In genomic region chr2:178689808-178690207, GRCh38 we compare ENCODE assay signal across 22 cellular contexts.
A peak's percentile ranks its signal among the peaks of the same experiment; 100 is the strongest.
DNase-seq lines count a peak whose midpoint lies in the region; ATAC-seq, FAIRE-seq and TF ChIP-seq lines count a peak whose summit lies in the region.
"Had no signal": no experiment of that assay in that cellular context is flagged by ENCODE, and none has a peak within 500 bp of the region (broad histone marks: within the 10 kb centered on the region; RNA-seq: fewer than 3 reads in every experiment).

No MANE protein-coding gene starts in this region.

- FAIRE-seq in A549 (lab: Jason Lieb, UNC) = no peak
- FAIRE-seq: GM12891 had no signal

- no peaks in the 10 kb centered on the region for H3K9me3 ChIP-seq in SK-N-SH
- no peaks in the 10 kb centered on the region for H3K9me3 ChIP-seq in A549
- H3K9me3 ChIP-seq in psoas muscle = no peaks in the 10 kb centered on the region
- H3K9me3 ChIP-seq: BE2C, BLaER1 had no signal

- ATAC-seq in SK-N-SH treated with all-trans-retinoic acid at 6 μM for 48 hours (no peak), A549 (no peak), psoas muscle (no peak)

- POLR2A ChIA-PET in SK-N-SH (lab: Yijun Ruan, JAX) (no interaction called here), A549 (lab: Yijun Ruan, JAX) (no interaction called here)

- 54% methylated on average over 1 of the region's 1 CpG for WGBS in SK-N-SH (ENCODE audit: low lambda C conversion rate)
- WGBS in A549 (ENCODE audit: missing lambda C conversion rate) = 35% methylated on average over 1 of the region's 1 CpG
- 52 to 84% (median 52%) methylated on average over 1 of the region's 1 CpG for WGBS in psoas muscle, 3 donors

- H3K4me3 ChIP-seq in SK-N-SH (ENCODE audit: low read depth in 2 of 2, low read length in 1 of 2) (no peak overlapping the region), A549 (no peak overlapping the region), psoas muscle (no peak overlapping the region)
- H3K4me3 ChIP-seq: BLaER1 had no signal

- no peak overlapping the region for H3K4me2 ChIP-seq in SK-N-SH
- H3K4me2 ChIP-seq in A549 = no peak overlapping the region
- H3K4me2 ChIP-seq: BLaER1 had no signal

- 0 out of 2 replicates have a peak overlapping the region, but pooled peaks have one; percentile 10 for H3K9ac ChIP-seq in SK-N-SH
- H3K9ac ChIP-seq: BLaER1 had no signal

- H3K27me3 ChIP-seq in SK-N-SH (ENCODE audit: insufficient read depth) = no peaks in the 10 kb centered on the region
- H3K27me3 ChIP-seq in psoas muscle (ENCODE audit: insufficient read depth in 3 of 3, low read length in 2 of 3) = no peaks in the 10 kb centered on the region
- H3K27me3 ChIP-seq: BE2C, BLaER1 had no signal

- TF ChIP-seq RAD21 in SK-N-SH (IDR thresholded peaks at IDR 0.05; ENCODE audit: low read length) (no peak), A549 (conservative IDR thresholded peaks at IDR 0.05 in 1 of 2, IDR thresholded peaks at IDR 0.05 in 1 of 2) (no peak)

- CTCF ChIA-PET in SK-N-SH (lab: Yijun Ruan, JAX) = interaction anchor here (0.6 to 3.6 kb wide), 2 partner anchors 11 to 12 kb away, joined by 3 to 18 read pairs; no protein-coding TSS in a partner anchor
- CTCF ChIA-PET in A549 (lab: Yijun Ruan, JAX) = no interaction called here

- intact Hi-C loops in psoas muscle (cut with DNase I) = no loop called here

- DNase-seq in SK-N-SH = no peak
- no peak for DNase-seq in A549 (ENCODE audit: low read depth in 1 of 2, low spot score in 1 of 2)
- no peak for DNase-seq in psoas muscle
- DNase-seq in cerebellar nuclear complex (lab: John Stamatoyannopoulos, UW) = no peak
- DNase-seq: ACHN; BE2C; C1 segment of cervical spinal cord; CD4-positive, alpha-beta memory T cell; CD4-positive, CD25-positive, alpha-beta regulatory T cell; CD8-positive, alpha-beta memory T cell; COR-L47; DMS 273 treated with DMSO at 0.1 percent for 48 hours; DMS153; DMS53; DMS79; DND-41; EL; GDM1 had no signal

- no peaks in the 10 kb centered on the region for H4K20me1 ChIP-seq in SK-N-SH (ENCODE audit: insufficient read depth)
- H4K20me1 ChIP-seq: BLaER1 had no signal

- TF ChIP-seq POLR2A in A549 (IDR thresholded peaks at IDR 0.05; ENCODE audit: low read length) = no peak

- TF ChIP-seq EP300 in SK-N-SH (IDR thresholded peaks at IDR 0.05; ENCODE audit: borderline replicate concordance in 1 of 2, low read depth in 1 of 2, low read length in 1 of 2) (no peak), A549 (IDR thresholded peaks at IDR 0.05) (no peak)

- H3F3A ChIP-seq in SK-N-SH (replicated peaks; ENCODE audit: insufficient read depth) = no peaks in the 10 kb centered on the region

- H2AFZ ChIP-seq in SK-N-SH (ENCODE audit: low read depth) = no peak overlapping the region

- H3K27ac ChIP-seq in SK-N-SH (ENCODE audit: low read depth in 2 of 2, low read length in 1 of 2) (no peak overlapping the region), A549 (no peak overlapping the region), psoas muscle (peak overlapping the region; percentile 51)
- H3K27ac ChIP-seq: 22Rv1, BLaER1 had no signal

- no peaks in the 10 kb centered on the region for H3K79me2 ChIP-seq in SK-N-SH (ENCODE audit: insufficient read depth)

- no peak for TF ChIP-seq CTCF in SK-N-SH (IDR thresholded peaks at IDR 0.05)
- no peak for TF ChIP-seq CTCF in A549 (IDR thresholded peaks at IDR 0.05)
- no peak for TF ChIP-seq CTCF in psoas muscle (IDR thresholded peaks at IDR 0.05)

- no peaks in the 10 kb centered on the region for H3K36me3 ChIP-seq in SK-N-SH (replicated peaks in 1 of 2; ENCODE audit: control insufficient read depth in 1 of 2, insufficient read depth in 2 of 2, low read length in 1 of 2)
- H3K36me3 ChIP-seq in psoas muscle (ENCODE audit: insufficient read depth in 1 of 2, low read depth in 1 of 2) = peaks cover 2 to 98% of the 10 kb centered on the region in 2 donors
- H3K36me3 ChIP-seq: BE2C, BLaER1 had no signal

- no peaks in the 10 kb centered on the region for H3K4me1 ChIP-seq in SK-N-SH (ENCODE audit: control insufficient read depth in 1 of 2, insufficient read depth in 2 of 2, low read depth in 1 of 2, low read length in 1 of 2)
- H3K4me1 ChIP-seq in A549 = no peaks in the 10 kb centered on the region
- peaks cover 63% of the 10 kb centered on the region for H3K4me1 ChIP-seq in psoas muscle
- H3K4me1 ChIP-seq: BE2C, BLaER1 had no signal

- no peaks in the 10 kb centered on the region for H3K9me2 ChIP-seq in SK-N-SH

TF ChIP-seq in SK-N-SH, 30 proteins besides CTCF, POLR2A, EP300 and RAD21 (continues in another document):
- no peak for TF ChIP-seq FOSL2 (IDR thresholded peaks at IDR 0.05; ENCODE audit: borderline replicate concordance, low read depth)
- TF ChIP-seq SMC3 (IDR thresholded peaks at IDR 0.05; ENCODE audit: low read depth, low read length) = no peak
- no peak for TF ChIP-seq FOXM1 (IDR thresholded peaks at IDR 0.05; ENCODE audit: low read depth)
- no peak for TF ChIP-seq PBX3 (IDR thresholded peaks at IDR 0.05)
- no peak for TF ChIP-seq GABPA (IDR thresholded peaks at IDR 0.05; ENCODE audit: low read depth)
- no peak for TF ChIP-seq SIN3A (IDR thresholded peaks at IDR 0.05; ENCODE audit: borderline replicate concordance, low read depth, low read length)
- TF ChIP-seq USF2 (IDR thresholded peaks at IDR 0.05; ENCODE audit: borderline replicate concordance, low read depth, low read length) = no peak

TF ChIP-seq in SK-N-SH treated with all-trans-retinoic acid at 6 μM for 48 hours, 23 proteins besides CTCF, POLR2A, EP300 and RAD21 (continues in another document):
- TF ChIP-seq GLIS3 (CRISPR knock-in tag; IDR thresholded peaks at IDR 0.05) = no peak
- TF ChIP-seq ISL1 (CRISPR knock-in tag; IDR thresholded peaks at IDR 0.05) = no peak
- no peak for TF ChIP-seq CSDC2 (CRISPR knock-in tag; IDR thresholded peaks at IDR 0.05)
- TF ChIP-seq CREB5 (CRISPR knock-in tag; IDR thresholded peaks at IDR 0.05; ENCODE audit: low read depth) = no peak
- TF ChIP-seq PATZ1 (CRISPR knock-in tag; IDR thresholded peaks at IDR 0.05; ENCODE audit: borderline replicate concordance) = no peak
- TF ChIP-seq ZFP30 (CRISPR knock-in tag; IDR thresholded peaks at IDR 0.05) = no peak

TF ChIP-seq in A549, 52 proteins besides CTCF, POLR2A, EP300 and RAD21:
- TF ChIP-seq JUNB (IDR thresholded peaks at IDR 0.05) = no peak
- TF ChIP-seq MAFK (IDR thresholded peaks at IDR 0.05; ENCODE audit: partially characterized antibody) = peak; percentile 4
- TF ChIP-seq MYC (IDR thresholded peaks at IDR 0.05; ENCODE audit: borderline replicate concordance, low read length) = no peak
